ENCODE assay signal across 23 cellular contexts in the genomic region with DNA sequence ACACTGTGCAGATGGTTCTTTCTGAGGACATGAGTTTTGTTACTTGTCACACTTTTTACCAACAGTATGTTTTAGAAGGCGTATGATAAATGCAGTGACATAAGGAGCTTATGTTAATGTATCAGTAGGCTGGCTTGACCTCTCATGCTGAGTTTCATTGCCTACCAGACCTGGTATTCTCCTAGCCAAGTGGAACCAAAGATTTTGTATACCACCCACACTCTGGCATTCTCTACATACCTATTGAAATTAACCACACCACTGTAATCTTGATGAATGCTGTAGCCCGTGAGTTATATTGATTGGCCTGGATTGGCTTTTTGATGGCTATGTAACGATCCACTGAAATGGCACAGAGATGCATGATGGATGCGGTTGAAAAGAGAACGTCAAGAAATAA. TPM values are rescaled to one million over a fixed set of nuclear protein-coding genes. Genes with fewer than 3 reads are reported as not detected.
"Had no signal": no experiment of that assay in that cellular context is flagged by ENCODE, and none has a peak within 500 bp of the region (broad histone marks: within the 10 kb centered on the region; RNA-seq: fewer than 3 reads in every experiment).

No MANE protein-coding gene starts in this region.

- H3K36me3 ChIP-seq: ovary had no signal

- H3K9me3 ChIP-seq: ascending aorta, gastrocnemius medialis, heart left ventricle, ovary, psoas muscle, spleen, thoracic aorta had no signal

- H3K4me3 Mint-ChIP-seq: activated CD4-positive, alpha-beta T cell treated with anti-CD3 and anti-CD28 coated beads, Interleukin-2, amount 10 ng/mL, durations not matched to agents 7 days and 5 days; activated CD8-positive, alpha-beta T cell treated with anti-CD3 and anti-CD28 coated beads, Interleukin-2, amount 10 ng/mL, durations not matched to agents 7 days and 5 days; activated T-cell treated with anti-CD3 and anti-CD28 coated beads, Interleukin-2, amount 50 U/mL, for 24 hours; dendritic cell treated with granulocyte-macrophage colony-stimulating factor and Interleukin-4, amounts not matched to agents 40 ng/mL and 50 ng/mL, for 4 days; memory B cell; naive thymus-derived CD4-positive, alpha-beta T cell; stimulated activated memory B cell treated with anti-CD40 and anti-IgM and Interleukin-4, amounts not matched to agents 10 μg/mL and 1 μg/mL and 100 μg/mL, for 72 hours had no signal

- DNase-seq: activated CD4-positive, alpha-beta T cell treated with anti-CD3 and anti-CD28 coated beads, Interleukin-2, amount 10 ng/mL, durations not matched to agents 7 days and 5 days; activated CD8-positive, alpha-beta T cell treated with anti-CD3 and anti-CD28 coated beads, Interleukin-2, amount 10 ng/mL, durations not matched to agents 7 days and 5 days; activated effector memory CD4-positive, alpha-beta T cell treated with anti-CD3 and anti-CD28 coated beads, Interleukin-2, amount 50 U/mL, for 16 hours; activated naive CD4-positive, alpha-beta T cell treated with anti-CD3 and anti-CD28 coated beads, Interleukin-2, amount 50 U/mL, for 16 hours; activated T-cell treated with anti-CD3 and anti-CD28 coated beads, Interleukin-2, amount 50 U/mL, for 24 hours; effector CD8-positive, alpha-beta T cell; gastrocnemius medialis; heart left ventricle; naive thymus-derived CD4-positive, alpha-beta T cell; ovary; psoas muscle; spleen; stimulated activated CD4-positive, alpha-beta T cell treated with anti-CD3 and anti-CD28 coated beads, Interleukin-4, amount 100 ng/mL, for 4 hours had no signal

- H3K27me3 Mint-ChIP-seq: activated CD4-positive, alpha-beta T cell treated with anti-CD3 and anti-CD28 coated beads, Interleukin-2, amount 10 ng/mL, durations not matched to agents 7 days and 5 days; activated T-cell treated with anti-CD3 and anti-CD28 coated beads, Interleukin-2, amount 50 U/mL, for 24 hours; dendritic cell treated with granulocyte-macrophage colony-stimulating factor and Interleukin-4, amounts not matched to agents 40 ng/mL and 50 ng/mL, for 4 days; memory B cell; naive thymus-derived CD4-positive, alpha-beta T cell; stimulated activated memory B cell treated with anti-CD40 and anti-IgM and Interleukin-4, amounts not matched to agents 10 μg/mL and 1 μg/mL and 100 μg/mL, for 72 hours had no signal

- H3K27ac Mint-ChIP-seq: activated CD4-positive, alpha-beta T cell treated with anti-CD3 and anti-CD28 coated beads, Interleukin-2, amount 10 ng/mL, durations not matched to agents 7 days and 5 days; activated CD8-positive, alpha-beta T cell treated with anti-CD3 and anti-CD28 coated beads, Interleukin-2, amount 10 ng/mL, durations not matched to agents 7 days and 5 days; activated T-cell treated with anti-CD3 and anti-CD28 coated beads, Interleukin-2, amount 50 U/mL, for 24 hours; dendritic cell treated with granulocyte-macrophage colony-stimulating factor and Interleukin-4, amounts not matched to agents 40 ng/mL and 50 ng/mL, for 4 days; memory B cell; naive thymus-derived CD4-positive, alpha-beta T cell; stimulated activated memory B cell treated with anti-CD40 and anti-IgM and Interleukin-4, amounts not matched to agents 10 μg/mL and 1 μg/mL and 100 μg/mL, for 72 hours had no signal

- H3K4me3 ChIP-seq: ascending aorta, gastrocnemius medialis, heart left ventricle, ovary, psoas muscle, spleen, thoracic aorta had no signal

- FAIRE-seq: bronchial epithelial cell had no signal

- H3K27ac ChIP-seq: ascending aorta, gastrocnemius medialis, ovary, psoas muscle, spleen, thoracic aorta had no signal

- H3K9me3 Mint-ChIP-seq: activated CD4-positive, alpha-beta T cell treated with anti-CD3 and anti-CD28 coated beads, Interleukin-2, amount 10 ng/mL, durations not matched to agents 7 days and 5 days; activated T-cell treated with anti-CD3 and anti-CD28 coated beads, Interleukin-2, amount 50 U/mL, for 24 hours; dendritic cell treated with granulocyte-macrophage colony-stimulating factor and Interleukin-4, amounts not matched to agents 40 ng/mL and 50 ng/mL, for 4 days; memory B cell; naive thymus-derived CD4-positive, alpha-beta T cell; stimulated activated memory B cell treated with anti-CD40 and anti-IgM and Interleukin-4, amounts not matched to agents 10 μg/mL and 1 μg/mL and 100 μg/mL, for 72 hours had no signal

- ATAC-seq: activated CD4-positive, CD25-positive, alpha-beta regulatory T cell treated with anti-CD3 and anti-CD28 coated beads, Interleukin-2, amount 50 U/mL, for 24 hours; activated CD8-positive, alpha-beta T cell treated with anti-CD3 and anti-CD28 coated beads, Interleukin-2, amount 10 ng/mL, durations not matched to agents 7 days and 5 days; esophagus mucosa; gastrocnemius medialis; heart left ventricle; naive thymus-derived CD4-positive, alpha-beta T cell; psoas muscle; sciatic nerve; stimulated activated memory B cell treated with anti-CD40 and anti-IgM and Interleukin-4, amounts not matched to agents 10 μg/mL and 1 μg/mL and 100 μg/mL, for 72 hours had no signal

- H3K27me3 ChIP-seq: ascending aorta, gastrocnemius medialis, heart left ventricle, ovary, spleen had no signal

RNA-seq across cellular contexts. Expression of a gene that starts 11.4 kb away (rescaled TPM):
- total RNA-seq: activated CD8-positive, alpha-beta T cell treated with anti-CD3 and anti-CD28 coated beads, Interleukin-2, amount 10 ng/mL, durations not matched to agents 7 days and 5 days; esophagus mucosa; naive thymus-derived CD4-positive, alpha-beta T cell; T-helper 1 cell treated with Interleukin-12 subunit alpha and Interleukin-12 subunit beta and Interleukin-4 antibody, amounts not matched to agents 30 ng/mL and 1 ng/mL, for 36 hours had no signal
